23 cellular contexts compared by ENCODE assay signal in genomic region chr2:176172748-176173586, GRCh38. TPM values are rescaled to one million over a fixed set of nuclear protein-coding genes. Genes with fewer than 3 reads are reported as not detected.
DNase-seq lines count a peak whose midpoint lies in the region; ATAC-seq and TF ChIP-seq lines count a peak whose summit lies in the region.
"Had no signal": no experiment of that assay in that cellular context is flagged by ENCODE, and none has a peak within 500 bp of the region (broad histone marks: within the 10 kb centered on the region; RNA-seq: fewer than 3 reads in every experiment).

No MANE protein-coding gene starts in this region.

- no peaks in the 10 kb centered on the region for H3K36me3 Mint-ChIP-seq in GM23338 (ENCODE audit: low read depth)
- H3K36me3 Mint-ChIP-seq in activated T-helper 1 cell treated with anti-CD3 and anti-CD28 coated beads, Interleukin-12 subunit alpha, Interleukin-12 subunit beta, Interleukin-2, Interleukin-4 antibody, amounts not matched to agents 30 ng/mL and 10 ng/mL and 1 ng/mL, durations not matched to agents 14 hours and 24 hours and 36 hours (ENCODE audit: low read depth), result no peaks in the 10 kb centered on the region
- peaks cover 18% of the 10 kb centered on the region for H3K36me3 Mint-ChIP-seq in nephron progenitor cell (ENCODE audit: low read depth)
- H3K36me3 Mint-ChIP-seq: immature natural killer cell had no signal

- peak overlapping the region; percentile 49 for H3K4me3 ChIP-seq in GM23338
- H3K4me3 ChIP-seq: adrenal gland had no signal

- peaks cover 48% of the 10 kb centered on the region for H3K4me1 ChIP-seq in GM23338 (ENCODE audit: insufficient read depth)

- H3F3A ChIP-seq in GM23338 (replicated peaks; ENCODE audit: low read depth), result peaks cover 33% of the 10 kb centered on the region

- TF ChIP-seq CTCF in GM23338 (conservative IDR thresholded peaks at IDR 0.05; ENCODE audit: low read depth in 2 of 2) (no peak), nephron progenitor cell (IDR thresholded peaks at IDR 0.05) (no peak)

- DNase-seq in GM23338 (ENCODE audit: low spot score) (no peak), nephron progenitor cell (no peak), midbrain (lab: John Stamatoyannopoulos, UW) (no peak), AG08396 (ENCODE audit: low spot score) (no peak), 8988T (no peak)
- DNase-seq in activated T-helper 1 cell treated with anti-CD3 and anti-CD28 coated beads, Interleukin-12 subunit alpha, Interleukin-12 subunit beta, Interleukin-2, Interleukin-4 antibody, amounts not matched to agents 30 ng/mL and 10 ng/mL and 1 ng/mL, durations not matched to agents 14 hours and 24 hours and 36 hours (ENCODE audit: low spot score), result no peak
- DNase-seq: activated CD4-positive, alpha-beta T cell treated with anti-CD3 and anti-CD28 coated beads, Interleukin-2, amount 50 U/mL, for 1 hour; activated CD8-positive, alpha-beta memory T cell treated with anti-CD3 and anti-CD28 coated beads, Interleukin-2, amount 50 U/mL, for 48 hours; activated gamma-delta T cell; adrenal gland; cortex of kidney; H9; heart right ventricle; immature natural killer cell; MV-4-11; NCI-H1694 treated with DMSO at 0.1 percent for 48 hours; SHP77 treated with DMSO at 0.1 percent for 48 hours; stimulated activated CD4-positive, alpha-beta T cell treated with anti-CD3 and anti-CD28 coated beads, Interleukin-15, amount 100 ng/mL, for 24 hours had no signal

- no peaks in the 10 kb centered on the region for H3K79me2 ChIP-seq in GM23338 (replicated peaks; ENCODE audit: insufficient read depth)

- peaks cover 42% of the 10 kb centered on the region for H4K20me1 ChIP-seq in GM23338 (replicated peaks; ENCODE audit: insufficient read depth)

- peaks cover 3% of the 10 kb centered on the region; the same call in 2 of the 3 replicates for H3K9me3 Mint-ChIP-seq in GM23338
- H3K9me3 Mint-ChIP-seq in activated T-helper 1 cell treated with anti-CD3 and anti-CD28 coated beads, Interleukin-12 subunit alpha, Interleukin-12 subunit beta, Interleukin-2, Interleukin-4 antibody, amounts not matched to agents 30 ng/mL and 10 ng/mL and 1 ng/mL, durations not matched to agents 14 hours and 24 hours and 36 hours, result no peaks in the 10 kb centered on the region
- no peaks in the 10 kb centered on the region for H3K9me3 Mint-ChIP-seq in nephron progenitor cell

- ATAC-seq in GM23338, result no peak
- ATAC-seq: heart right ventricle had no signal

- peaks cover 50% of the 10 kb centered on the region for H3K4me1 Mint-ChIP-seq in GM23338
- peaks cover 6% of the 10 kb centered on the region for H3K4me1 Mint-ChIP-seq in activated T-helper 1 cell treated with anti-CD3 and anti-CD28 coated beads, Interleukin-12 subunit alpha, Interleukin-12 subunit beta, Interleukin-2, Interleukin-4 antibody, amounts not matched to agents 30 ng/mL and 10 ng/mL and 1 ng/mL, durations not matched to agents 14 hours and 24 hours and 36 hours (ENCODE audit: low read depth)
- H3K4me1 Mint-ChIP-seq in nephron progenitor cell, result peaks cover 95% of the 10 kb centered on the region

- H2AFZ ChIP-seq in GM23338, result no peak overlapping the region

- H3K4me3 Mint-ChIP-seq in GM23338 (peak overlapping the region; percentile 38), nephron progenitor cell (peak overlapping the region; percentile 92)
- peak overlapping the region; percentile 32 for H3K4me3 Mint-ChIP-seq in activated T-helper 1 cell treated with anti-CD3 and anti-CD28 coated beads, Interleukin-12 subunit alpha, Interleukin-12 subunit beta, Interleukin-2, Interleukin-4 antibody, amounts not matched to agents 30 ng/mL and 10 ng/mL and 1 ng/mL, durations not matched to agents 14 hours and 24 hours and 36 hours

- H3K27me3 Mint-ChIP-seq in GM23338 (ENCODE audit: insufficient read depth, low read depth, poor library complexity) (peaks cover 100% of the 10 kb centered on the region), nephron progenitor cell (ENCODE audit: low read depth, poor library complexity) (peaks cover 10% of the 10 kb centered on the region)
- H3K27me3 Mint-ChIP-seq in activated T-helper 1 cell treated with anti-CD3 and anti-CD28 coated beads, Interleukin-12 subunit alpha, Interleukin-12 subunit beta, Interleukin-2, Interleukin-4 antibody, amounts not matched to agents 30 ng/mL and 10 ng/mL and 1 ng/mL, durations not matched to agents 14 hours and 24 hours and 36 hours (ENCODE audit: insufficient read depth), result peaks cover 80% of the 10 kb centered on the region

- intact Hi-C loops in activated T-helper 1 cell treated with anti-CD3 and anti-CD28 coated beads, Interleukin-12 subunit alpha, Interleukin-12 subunit beta, Interleukin-2, Interleukin-4 antibody, amounts not matched to agents 30 ng/mL and 10 ng/mL and 1 ng/mL, durations not matched to agents 14 hours and 24 hours and 36 hours (cut with micrococcal nuclease), result loop anchor here (5.0 kb wide), 2 partner anchors 41 to 1846 kb away; no protein-coding TSS in a partner anchor

- no peak overlapping the region for H3K27ac ChIP-seq in GM23338 (ENCODE audit: low read depth)
- H3K27ac ChIP-seq: KMS-11 had no signal

- no peaks in the 10 kb centered on the region for H3K9me2 ChIP-seq in GM23338 (ENCODE audit: insufficient read depth)

- H3K36me3 ChIP-seq in GM23338 (ENCODE audit: insufficient read depth), result no peaks in the 10 kb centered on the region; the same call in 1 of the 2 replicates
- H3K36me3 ChIP-seq: adrenal gland, heart right ventricle had no signal

- peaks cover 100% of the 10 kb centered on the region for H3K27me3 ChIP-seq in GM23338 (ENCODE audit: insufficient read depth)

- H3K4me2 ChIP-seq in GM23338, result peak overlapping the region; percentile 75; the same call in 1 of the 2 replicates
- H3K4me2 ChIP-seq: KMS-11 had no signal

- no peak overlapping the region for H3K27ac Mint-ChIP-seq in GM23338
- H3K27ac Mint-ChIP-seq in activated T-helper 1 cell treated with anti-CD3 and anti-CD28 coated beads, Interleukin-12 subunit alpha, Interleukin-12 subunit beta, Interleukin-2, Interleukin-4 antibody, amounts not matched to agents 30 ng/mL and 10 ng/mL and 1 ng/mL, durations not matched to agents 14 hours and 24 hours and 36 hours, result peak overlapping the region; percentile 47
- H3K27ac Mint-ChIP-seq in nephron progenitor cell, result peak overlapping the region; percentile 97
- H3K27ac Mint-ChIP-seq: H9, immature natural killer cell had no signal

TF ChIP-seq in GM23338, 12 proteins besides CTCF, POLR2A, EP300 and RAD21:
- TF ChIP-seq EZH2 (IDR thresholded peaks at IDR 0.05; ENCODE audit: low read depth, unreplicated experiment) (peak; percentile 80), ZNF114 (CRISPR knock-in tag; IDR thresholded peaks at IDR 0.05) (no peak)

RNA-seq across cellular contexts. Expression of gene HOXD1, which starts 15.5 kb away (rescaled TPM):
- total RNA-seq in GM23338 (2014; rRNA removed; shearing (Covaris generic)), result 0.39 TPM in 1 of 2 replicates, not detected in the other
- polyA plus RNA-seq in GM23338 (2016; fragmentation: Nextera tagmentation; extraction: Ambion mirVana), result not detected in 2 replicates
- total RNA-seq in activated T-helper 1 cell treated with anti-CD3 and anti-CD28 coated beads, Interleukin-12 subunit alpha, Interleukin-12 subunit beta, Interleukin-2, Interleukin-4 antibody, amounts not matched to agents 30 ng/mL and 10 ng/mL and 1 ng/mL, durations not matched to agents 14 hours and 24 hours and 36 hours, result not detected in 2 replicates
- total RNA-seq: bronchial epithelial cell, H9, liver, temporal lobe had no signal
- polyA plus RNA-seq: AG04450, immature natural killer cell, liver had no signal

RNA-seq across cellular contexts. Expression of gene HOXD3, which starts 15.9 kb away (rescaled TPM):
- not detected in 2 replicates for total RNA-seq in GM23338 (2014; rRNA removed; shearing (Covaris generic))
- not detected in 2 replicates for polyA plus RNA-seq in GM23338 (2016; fragmentation: Nextera tagmentation; extraction: Ambion mirVana)
- total RNA-seq in activated T-helper 1 cell treated with anti-CD3 and anti-CD28 coated beads, Interleukin-12 subunit alpha, Interleukin-12 subunit beta, Interleukin-2, Interleukin-4 antibody, amounts not matched to agents 30 ng/mL and 10 ng/mL and 1 ng/mL, durations not matched to agents 14 hours and 24 hours and 36 hours, result not detected in 2 replicates
- total RNA-seq: bronchial epithelial cell, H9, liver, temporal lobe had no signal
- polyA plus RNA-seq: AG04450, immature natural killer cell, liver had no signal

RNA-seq across cellular contexts. Expression of gene HOXD4, which starts 21.6 kb away (rescaled TPM):
- not detected in 2 replicates for total RNA-seq in GM23338 (2014; rRNA removed; shearing (Covaris generic))
- polyA plus RNA-seq in GM23338 (2016; fragmentation: Nextera tagmentation; extraction: Ambion mirVana), result not detected in 2 replicates
- not detected in 2 replicates for total RNA-seq in activated T-helper 1 cell treated with anti-CD3 and anti-CD28 coated beads, Interleukin-12 subunit alpha, Interleukin-12 subunit beta, Interleukin-2, Interleukin-4 antibody, amounts not matched to agents 30 ng/mL and 10 ng/mL and 1 ng/mL, durations not matched to agents 14 hours and 24 hours and 36 hours
- total RNA-seq: bronchial epithelial cell, H9, liver, temporal lobe had no signal
- polyA plus RNA-seq: AG04450, immature natural killer cell, liver had no signal

RNA-seq across cellular contexts. Expression of gene HOXD8, which starts 43.5 kb away (rescaled TPM):
- total RNA-seq in GM23338 (2014; rRNA removed; shearing (Covaris generic)), result not detected in 2 replicates
- not detected in 2 replicates for polyA plus RNA-seq in GM23338 (2016; fragmentation: Nextera tagmentation; extraction: Ambion mirVana)
- total RNA-seq in activated T-helper 1 cell treated with anti-CD3 and anti-CD28 coated beads, Interleukin-12 subunit alpha, Interleukin-12 subunit beta, Interleukin-2, Interleukin-4 antibody, amounts not matched to agents 30 ng/mL and 10 ng/mL and 1 ng/mL, durations not matched to agents 14 hours and 24 hours and 36 hours, result not detected in 2 replicates
- total RNA-seq: bronchial epithelial cell, H9 had no signal
- polyA plus RNA-seq: AG04450, immature natural killer cell had no signal

RNA-seq across cellular contexts. Expression of gene HOXD9, which starts 50.4 kb away (rescaled TPM):
- total RNA-seq in GM23338 (2014; rRNA removed; shearing (Covaris generic)), result not detected in 2 replicates
- not detected in 2 replicates for polyA plus RNA-seq in GM23338 (2016; fragmentation: Nextera tagmentation; extraction: Ambion mirVana)
- total RNA-seq in activated T-helper 1 cell treated with anti-CD3 and anti-CD28 coated beads, Interleukin-12 subunit alpha, Interleukin-12 subunit beta, Interleukin-2, Interleukin-4 antibody, amounts not matched to agents 30 ng/mL and 10 ng/mL and 1 ng/mL, durations not matched to agents 14 hours and 24 hours and 36 hours, result not detected in 2 replicates
- total RNA-seq: bronchial epithelial cell, H9, liver, temporal lobe had no signal
- polyA plus RNA-seq: AG04450, immature natural killer cell had no signal

Comparison
In these comparisons a context has a peak if more than half of its experiments do, and no peak if none do; other contexts are left out.
1. H3K4me3 Mint-ChIP-seq: peak in every context shown above with its lines; median percentile 92 in nephron progenitor cell; 38 in GM23338; 32 in activated T-helper 1 cell treated with anti-CD3 and anti-CD28 coated beads, Interleukin-12 subunit alpha, Interleukin-12 subunit beta, Interleukin-2, Interleukin-4 antibody, amounts not matched to agents 30 ng/mL and 10 ng/mL and 1 ng/mL, durations not matched to agents 14 hours and 24 hours and 36 hours.